Comparison of ENCODE assay signal across 1 cellular context in the genomic region with DNA sequence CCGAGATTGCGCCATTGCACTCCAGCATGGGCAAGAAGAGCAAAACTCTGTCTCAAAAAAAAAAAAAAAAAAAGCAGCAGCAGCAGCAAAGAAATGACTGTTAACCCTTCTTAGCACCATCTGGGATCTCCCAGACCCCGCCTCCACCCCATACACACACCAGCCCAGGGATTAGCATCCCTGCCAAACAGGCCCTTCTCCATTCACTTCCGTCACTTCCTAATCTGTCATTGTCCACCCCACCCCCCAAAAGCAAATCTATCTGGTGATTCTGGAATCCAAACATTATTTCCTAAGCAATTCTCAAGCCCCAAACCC.
TF ChIP-seq lines count a peak whose summit lies in the region.

No MANE protein-coding gene starts in this region.

TF ChIP-seq in GM23338, 12 proteins besides CTCF, POLR2A, EP300 and RAD21 (continued from another document):
- TF ChIP-seq NANOG (IDR thresholded peaks at IDR 0.05; ENCODE audit: borderline replicate concordance): no peak
- TF ChIP-seq, protein P1, sequence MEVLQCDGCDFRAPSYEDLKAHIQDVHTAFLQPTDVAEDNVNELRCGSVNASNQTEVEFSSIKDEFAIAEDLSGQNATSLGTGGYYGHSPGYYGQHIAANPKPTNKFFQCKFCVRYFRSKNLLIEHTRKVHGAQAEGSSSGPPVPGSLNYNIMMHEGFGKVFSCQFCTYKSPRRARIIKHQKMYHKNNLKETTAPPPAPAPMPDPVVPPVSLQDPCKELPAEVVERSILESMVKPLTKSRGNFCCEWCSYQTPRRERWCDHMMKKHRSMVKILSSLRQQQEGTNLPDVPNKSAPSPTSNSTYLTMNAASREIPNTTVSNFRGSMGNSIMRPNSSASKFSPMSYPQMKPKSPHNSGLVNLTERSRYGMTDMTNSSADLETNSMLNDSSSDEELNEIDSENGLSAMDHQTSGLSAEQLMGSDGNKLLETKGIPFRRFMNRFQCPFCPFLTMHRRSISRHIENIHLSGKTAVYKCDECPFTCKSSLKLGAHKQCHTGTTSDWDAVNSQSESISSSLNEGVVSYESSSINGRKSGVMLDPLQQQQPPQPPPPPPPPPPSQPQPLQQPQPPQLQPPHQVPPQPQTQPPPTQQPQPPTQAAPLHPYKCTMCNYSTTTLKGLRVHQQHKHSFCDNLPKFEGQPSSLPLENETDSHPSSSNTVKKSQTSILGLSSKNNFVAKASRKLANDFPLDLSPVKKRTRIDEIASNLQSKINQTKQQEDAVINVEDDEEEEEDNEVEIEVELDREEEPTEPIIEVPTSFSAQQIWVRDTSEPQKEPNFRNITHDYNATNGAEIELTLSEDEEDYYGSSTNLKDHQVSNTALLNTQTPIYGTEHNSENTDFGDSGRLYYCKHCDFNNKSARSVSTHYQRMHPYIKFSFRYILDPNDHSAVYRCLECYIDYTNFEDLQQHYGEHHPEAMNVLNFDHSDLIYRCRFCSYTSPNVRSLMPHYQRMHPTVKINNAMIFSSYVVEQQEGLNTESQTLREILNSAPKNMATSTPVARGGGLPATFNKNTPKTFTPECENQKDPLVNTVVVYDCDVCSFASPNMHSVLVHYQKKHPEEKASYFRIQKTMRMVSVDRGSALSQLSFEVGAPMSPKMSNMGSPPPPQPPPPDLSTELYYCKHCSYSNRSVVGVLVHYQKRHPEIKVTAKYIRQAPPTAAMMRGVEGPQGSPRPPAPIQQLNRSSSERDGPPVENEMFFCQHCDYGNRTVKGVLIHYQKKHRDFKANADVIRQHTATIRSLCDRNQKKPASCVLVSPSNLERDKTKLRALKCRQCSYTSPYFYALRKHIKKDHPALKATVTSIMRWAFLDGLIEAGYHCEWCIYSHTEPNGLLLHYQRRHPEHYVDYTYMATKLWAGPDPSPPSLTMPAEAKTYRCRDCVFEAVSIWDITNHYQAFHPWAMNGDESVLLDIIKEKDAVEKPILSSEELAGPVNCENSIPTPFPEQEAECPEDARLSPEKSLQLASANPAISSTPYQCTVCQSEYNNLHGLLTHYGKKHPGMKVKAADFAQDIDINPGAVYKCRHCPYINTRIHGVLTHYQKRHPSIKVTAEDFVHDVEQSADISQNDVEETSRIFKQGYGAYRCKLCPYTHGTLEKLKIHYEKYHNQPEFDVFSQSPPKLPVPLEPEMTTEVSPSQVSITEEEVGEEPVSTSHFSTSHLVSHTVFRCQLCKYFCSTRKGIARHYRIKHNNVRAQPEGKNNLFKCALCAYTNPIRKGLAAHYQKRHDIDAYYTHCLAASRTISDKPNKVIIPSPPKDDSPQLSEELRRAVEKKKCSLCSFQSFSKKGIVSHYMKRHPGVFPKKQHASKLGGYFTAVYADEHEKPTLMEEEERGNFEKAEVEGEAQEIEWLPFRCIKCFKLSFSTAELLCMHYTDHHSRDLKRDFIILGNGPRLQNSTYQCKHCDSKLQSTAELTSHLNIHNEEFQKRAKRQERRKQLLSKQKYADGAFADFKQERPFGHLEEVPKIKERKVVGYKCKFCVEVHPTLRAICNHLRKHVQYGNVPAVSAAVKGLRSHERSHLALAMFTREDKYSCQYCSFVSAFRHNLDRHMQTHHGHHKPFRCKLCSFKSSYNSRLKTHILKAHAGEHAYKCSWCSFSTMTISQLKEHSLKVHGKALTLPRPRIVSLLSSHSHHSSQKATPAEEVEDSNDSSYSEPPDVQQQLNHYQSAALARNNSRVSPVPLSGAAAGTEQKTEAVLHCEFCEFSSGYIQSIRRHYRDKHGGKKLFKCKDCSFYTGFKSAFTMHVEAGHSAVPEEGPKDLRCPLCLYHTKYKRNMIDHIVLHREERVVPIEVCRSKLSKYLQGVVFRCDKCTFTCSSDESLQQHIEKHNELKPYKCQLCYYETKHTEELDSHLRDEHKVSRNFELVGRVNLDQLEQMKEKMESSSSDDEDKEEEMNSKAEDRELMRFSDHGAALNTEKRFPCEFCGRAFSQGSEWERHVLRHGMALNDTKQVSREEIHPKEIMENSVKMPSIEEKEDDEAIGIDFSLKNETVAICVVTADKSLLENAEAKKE (CRISPR knock-in tag; IDR thresholded peaks at IDR 0.05): no peak
- no peak for TF ChIP-seq STAT1 (IDR thresholded peaks at IDR 0.05; ENCODE audit: unreplicated experiment)
- no peak for TF ChIP-seq EZH2 (IDR thresholded peaks at IDR 0.05; ENCODE audit: low read depth, unreplicated experiment)
- TF ChIP-seq, protein P2, sequence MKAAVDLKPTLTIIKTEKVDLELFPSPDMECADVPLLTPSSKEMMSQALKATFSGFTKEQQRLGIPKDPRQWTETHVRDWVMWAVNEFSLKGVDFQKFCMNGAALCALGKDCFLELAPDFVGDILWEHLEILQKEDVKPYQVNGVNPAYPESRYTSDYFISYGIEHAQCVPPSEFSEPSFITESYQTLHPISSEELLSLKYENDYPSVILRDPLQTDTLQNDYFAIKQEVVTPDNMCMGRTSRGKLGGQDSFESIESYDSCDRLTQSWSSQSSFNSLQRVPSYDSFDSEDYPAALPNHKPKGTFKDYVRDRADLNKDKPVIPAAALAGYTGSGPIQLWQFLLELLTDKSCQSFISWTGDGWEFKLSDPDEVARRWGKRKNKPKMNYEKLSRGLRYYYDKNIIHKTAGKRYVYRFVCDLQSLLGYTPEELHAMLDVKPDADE (IDR thresholded peaks at IDR 0.05): no peak
- no peak for TF ChIP-seq JUNB (IDR thresholded peaks at IDR 0.05; ENCODE audit: unreplicated experiment)
- TF ChIP-seq EZH2phosphoT487 (IDR thresholded peaks at IDR 0.05; ENCODE audit: unreplicated experiment): no peak
- TF ChIP-seq ZNF331 (CRISPR knock-in tag; IDR thresholded peaks at IDR 0.05; ENCODE audit: low read depth): no peak
